Comparison of ENCODE assay signal across 20 cellular contexts in the genomic region with DNA sequence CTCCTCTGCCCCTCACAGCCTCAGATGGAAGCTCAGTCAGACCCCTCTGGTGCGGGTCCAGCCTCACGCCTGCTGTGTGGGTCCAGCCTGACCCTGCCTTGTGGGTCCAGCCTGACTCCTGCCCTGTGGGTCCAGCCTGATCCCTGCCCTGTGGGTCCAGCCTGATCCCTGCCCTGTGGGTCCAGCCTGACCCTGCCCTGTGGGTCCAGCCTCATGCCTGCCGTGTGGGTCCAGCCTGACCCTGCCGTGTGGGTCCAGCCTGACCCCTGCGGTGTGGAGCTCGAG.
"Had no signal": no experiment of that assay in that cellular context is flagged by ENCODE, and none has a peak within 500 bp of the region (broad histone marks: within the 10 kb centered on the region; RNA-seq: fewer than 3 reads in every experiment).

No MANE protein-coding gene starts in this region.

- H3K9me3 Mint-ChIP-seq: naive thymus-derived CD8-positive, alpha-beta T cell; T-cell had no signal

- DNase-seq: activated CD4-positive, alpha-beta T cell treated with anti-CD3 and anti-CD28 coated beads for 36 hours; activated CD4-positive, alpha-beta T cell treated with anti-CD3 and anti-CD28 coated beads, Interleukin-2, amount 50 U/mL, for 48 hours; activated naive CD4-positive, alpha-beta T cell treated with anti-CD3 and anti-CD28 coated beads for 36 hours; activated T-cell treated with anti-CD3 and anti-CD28 coated beads, Interleukin-2, amount 50 U/mL, for 24 hours; body of pancreas; caudate nucleus; foreskin keratinocyte; hippocampal formation; kidney; SK-N-SH; T-cell had no signal

- H3K79me2 ChIP-seq: parathyroid adenoma had no signal

- H3K27me3 ChIP-seq: body of pancreas, foreskin keratinocyte, upper lobe of left lung had no signal

- H3K4me1 ChIP-seq: body of pancreas, foreskin keratinocyte, left lung, parathyroid adenoma, upper lobe of left lung had no signal

- H3K27me3 Mint-ChIP-seq: memory B cell had no signal

- H3K36me3 Mint-ChIP-seq: memory B cell; naive thymus-derived CD8-positive, alpha-beta T cell; T-cell; WTC11 had no signal

- H3K9ac ChIP-seq: parathyroid adenoma, SK-N-SH had no signal

- H3K9me3 ChIP-seq: body of pancreas, left lung, neutrophil, SK-N-SH, upper lobe of left lung had no signal

- H3K4me1 Mint-ChIP-seq: activated CD4-positive, alpha-beta T cell treated with anti-CD3 and anti-CD28 coated beads for 36 hours; naive thymus-derived CD8-positive, alpha-beta T cell; T-cell had no signal

- H2AFZ ChIP-seq: parathyroid adenoma had no signal

- H3K27ac ChIP-seq: body of pancreas, foreskin keratinocyte, left lung, neutrophil, parathyroid adenoma, upper lobe of left lung had no signal

- H3K4me2 ChIP-seq: SK-N-SH had no signal

- H3K4me3 Mint-ChIP-seq: activated CD4-positive, alpha-beta T cell treated with anti-CD3 and anti-CD28 coated beads for 36 hours; activated naive CD4-positive, alpha-beta T cell treated with anti-CD3 and anti-CD28 coated beads for 36 hours; activated T-cell treated with anti-CD3 and anti-CD28 coated beads, Interleukin-2, amount 50 U/mL, for 24 hours; memory B cell; naive thymus-derived CD8-positive, alpha-beta T cell; stimulated activated naive CD8-positive, alpha-beta T cell treated with anti-CD3 and anti-CD28 coated beads, Interleukin-15, Interleukin-2, amounts not matched to agents 100 ng/mL and 50 ng/mL, for 24 hours; T-cell; WTC11 had no signal

- H3K27ac Mint-ChIP-seq: activated CD4-positive, alpha-beta T cell treated with anti-CD3 and anti-CD28 coated beads for 36 hours; activated naive CD4-positive, alpha-beta T cell treated with anti-CD3 and anti-CD28 coated beads for 36 hours; activated T-cell treated with anti-CD3 and anti-CD28 coated beads, Interleukin-2, amount 50 U/mL, for 24 hours; activated T-helper 2 cell treated with anti-CD3 and anti-CD28 coated beads, Interferon-gamma antibody, Interleukin-2, Interleukin-4, amounts not matched to agents 10 μg/mL and 5 μg/mL and 100 μg/mL, durations not matched to agents 14 hours and 24 hours and 36 hours; memory B cell; naive thymus-derived CD8-positive, alpha-beta T cell; stimulated activated naive CD8-positive, alpha-beta T cell treated with anti-CD3 and anti-CD28 coated beads, Interleukin-15, Interleukin-2, amounts not matched to agents 100 ng/mL and 50 ng/mL, for 24 hours; T-cell; WTC11 had no signal

- ATAC-seq: activated CD4-positive, alpha-beta T cell treated with anti-CD3 and anti-CD28 coated beads for 36 hours; body of pancreas; foreskin keratinocyte; left lung; naive thymus-derived CD8-positive, alpha-beta T cell; T-cell; WTC11 had no signal

- H3K4me3 ChIP-seq: body of pancreas, left lung, upper lobe of left lung had no signal

- H3K36me3 ChIP-seq: left lung, neutrophil, upper lobe of left lung had no signal

- H3K9me2 ChIP-seq: SK-N-SH had no signal
